23 cellular contexts compared by ENCODE assay signal in genomic region chr14:32478027-32478426, GRCh38.
DNase-seq lines count a peak whose midpoint lies in the region; ATAC-seq and TF ChIP-seq lines count a peak whose summit lies in the region.
"Had no signal": no experiment of that assay in that cellular context is flagged by ENCODE, and none has a peak within 500 bp of the region (broad histone marks: within the 10 kb centered on the region; RNA-seq: fewer than 3 reads in every experiment).

No MANE protein-coding gene starts in this region.

- 93 to 95% methylated on average over 3 of the region's 3 CpGs for WGBS in sigmoid colon, 2 donors

- H3K4me1 ChIP-seq in ascending aorta (peaks cover 12 to 51% of the 10 kb centered on the region in 2 donors), sigmoid colon (peaks cover 0 to 60% (median 52%) of the 10 kb centered on the region in 4 donors), lower lobe of right lung (peaks cover 4% of the 10 kb centered on the region)

- no peaks in the 10 kb centered on the region for H3K27me3 ChIP-seq in ascending aorta
- H3K27me3 ChIP-seq in sigmoid colon, result no peaks in the 10 kb centered on the region
- no peaks in the 10 kb centered on the region for H3K27me3 ChIP-seq in lower lobe of right lung (ENCODE audit: low read depth)
- H3K27me3 ChIP-seq: gastrocnemius medialis, spleen, suprapubic skin had no signal

- intact Hi-C loops in ascending aorta (cut with DNase I) (no loop called here), sigmoid colon (cut with DNase I) (loop anchor here (10.0 kb wide), 1 partner anchor 973 kb away; no protein-coding TSS in a partner anchor), lower lobe of right lung (cut with DNase I) (no loop called here)

- ATAC-seq in GM18909 (IDR thresholded peaks at IDR 0.05; ENCODE audit: poor library complexity, unreplicated experiment) (no peak), lower lobe of right lung (no peak), HG02759 (IDR thresholded peaks at IDR 0.05; ENCODE audit: unreplicated experiment) (no peak)
- ATAC-seq: CD8-positive, alpha-beta T cell; gastrocnemius medialis; left colon; Right ventricle myocardium inferior had no signal

- no peak for TF ChIP-seq POLR2A in sigmoid colon (IDR thresholded peaks at IDR 0.05)

- TF ChIP-seq CTCF in ascending aorta (IDR thresholded peaks at IDR 0.05) (no peak), fibroblast of mammary gland (conservative IDR thresholded peaks at IDR 0.05; ENCODE audit: control insufficient read depth, insufficient read depth, low read depth, low read length) (no peak), sigmoid colon (IDR thresholded peaks at IDR 0.05) (no peak), lower lobe of right lung (IDR thresholded peaks at IDR 0.05) (no peak)

- H3K36me3 ChIP-seq in ascending aorta (no peaks in the 10 kb centered on the region), sigmoid colon (no peaks in the 10 kb centered on the region), lower lobe of right lung (no peaks in the 10 kb centered on the region)
- H3K36me3 ChIP-seq: gastrocnemius medialis, spleen, suprapubic skin had no signal

- TF ChIP-seq EP300 in sigmoid colon (IDR thresholded peaks at IDR 0.05), result no peak

- DNase-seq in GM04503 (ENCODE audit: low read depth) (peak; percentile 80), ascending aorta (ENCODE audit: low spot score in 2 of 2) (no peak), fibroblast of mammary gland (ENCODE audit: low read depth) (peak; percentile 18), sigmoid colon (no peak), lower lobe of right lung (no peak), NCI-H82 treated with DMSO at 0.1 percent for 48 hours (lab: John Stamatoyannopoulos, UW; ENCODE audit: unreplicated experiment) (no peak)
- DNase-seq: activated CD4-positive, alpha-beta T cell treated with anti-CD3 and anti-CD28 coated beads, Interleukin-2, amount 10 ng/mL, durations not matched to agents 24 days and 14 days; activated CD8-positive, alpha-beta memory T cell treated with anti-CD3 and anti-CD28 coated beads, Interleukin-2, amount 50 U/mL, for 48 hours; activated effector memory CD4-positive, alpha-beta T cell treated with Interleukin-2 at 50 U/mL for 16 hours; CD8-positive, alpha-beta T cell; cerebellar nuclear complex; DND-41; gastrocnemius medialis; Karpas-422; left colon; NCI-H1092 treated with DMSO at 0.1 percent for 48 hours; NCI-H524; spleen; T-helper 1 cell had no signal

- H3K4me3 ChIP-seq in ascending aorta (no peak overlapping the region), fibroblast of mammary gland (ENCODE audit: control insufficient read depth, low read depth, low read length) (no peak overlapping the region), sigmoid colon (no peak overlapping the region), lower lobe of right lung (no peak overlapping the region)
- H3K4me3 ChIP-seq: gastrocnemius medialis, spleen, suprapubic skin had no signal

- H3K27ac ChIP-seq in ascending aorta, result peak overlapping the region; percentile 54 to 57
- peak overlapping the region in 3 of 4 donors; percentile 19 to 82 (median 74) for H3K27ac ChIP-seq in sigmoid colon
- H3K27ac ChIP-seq in lower lobe of right lung, result no peak overlapping the region
- H3K27ac ChIP-seq: gastrocnemius medialis, spleen, suprapubic skin had no signal

- H3K9me3 ChIP-seq in ascending aorta, result no peaks in the 10 kb centered on the region
- no peaks in the 10 kb centered on the region for H3K9me3 ChIP-seq in sigmoid colon
- H3K9me3 ChIP-seq in lower lobe of right lung, result no peaks in the 10 kb centered on the region
- H3K9me3 ChIP-seq: gastrocnemius medialis, spleen, suprapubic skin had no signal

Comparison
In these comparisons a context has a peak if more than half of its experiments do, and no peak if none do; other contexts are left out.
1. DNase-seq: peak in GM04503 (single experiment) and fibroblast of mammary gland (single experiment); none in ascending aorta (0 of 2), sigmoid colon (single experiment), lower lobe of right lung (single experiment) and NCI-H82 treated with DMSO at 0.1 percent for 48 hours (single experiment).